In genomic region chr5:3343911-3344310, GRCh38 we compare ENCODE assay signal across 26 cellular contexts.
A peak's percentile ranks its signal among the peaks of the same experiment; 100 is the strongest.
DNase-seq lines count a peak whose midpoint lies in the region; ATAC-seq and TF ChIP-seq lines count a peak whose summit lies in the region.
"Had no signal": no experiment of that assay in that cellular context is flagged by ENCODE, and none has a peak within 500 bp of the region (broad histone marks: within the 10 kb centered on the region; RNA-seq: fewer than 3 reads in every experiment).

No MANE protein-coding gene starts in this region.

- no peaks in the 10 kb centered on the region for H3K4me1 ChIP-seq in RWPE2 (ENCODE audit: insufficient read depth, poor library complexity, severe bottlenecking)
- no peaks in the 10 kb centered on the region for H3K4me1 ChIP-seq in sigmoid colon
- H3K4me1 ChIP-seq: BE2C, BLaER1 had no signal

- H3K27me3 ChIP-seq in RWPE2 (ENCODE audit: insufficient read depth, poor library complexity, severe bottlenecking) (no peaks in the 10 kb centered on the region), sigmoid colon (peaks cover 0 to 4% (median 0%) of the 10 kb centered on the region in 3 donors)
- H3K27me3 ChIP-seq: BE2C, BLaER1 had no signal

- DNase-seq in RWPE2 (ENCODE audit: low spot score) (peak; percentile 42), mesenteric fat pad (ENCODE audit: low spot score) (peak; percentile 71), sigmoid colon (peak; percentile 40), GOT3 (lab: John Stamatoyannopoulos, UW) (no peak)
- DNase-seq in central memory CD8-positive, alpha-beta T cell (ENCODE audit: low spot score in 2 of 2), result no peak
- DNase-seq in activated CD8-positive, alpha-beta memory T cell treated with anti-CD3 and anti-CD28 coated beads, Interleukin-2, amount 50 U/mL, for 4 hours, result no peak
- DNase-seq: 8988T; ACHN; BE2C; C1 segment of cervical spinal cord; CD4-positive, alpha-beta memory T cell; CD4-positive, CD25-positive, alpha-beta regulatory T cell; CD8-positive, alpha-beta memory T cell; COR-L47; DMS 273 treated with DMSO at 0.1 percent for 48 hours; DMS153; DMS53; DMS79; DND-41; EL; GDM1 had no signal

- no peaks in the 10 kb centered on the region for H3K4me1 Mint-ChIP-seq in central memory CD8-positive, alpha-beta T cell
- H3K4me1 Mint-ChIP-seq: CD14-positive monocyte; CD4-positive, alpha-beta memory T cell; CD8-positive, alpha-beta memory T cell had no signal

- no peak for TF ChIP-seq CTCF in RWPE2 (IDR thresholded peaks at IDR 0.05; ENCODE audit: poor library complexity, severe bottlenecking)
- no peak for TF ChIP-seq CTCF in sigmoid colon (IDR thresholded peaks at IDR 0.05)

- H3K4me3 ChIP-seq in RWPE2 (ENCODE audit: severe bottlenecking), result no peak overlapping the region
- H3K4me3 ChIP-seq in sigmoid colon, result no peak overlapping the region
- H3K4me3 ChIP-seq: BLaER1, GM12878 had no signal

- ATAC-seq in RWPE2 (ENCODE audit: low read depth), result no peak
- no peak for ATAC-seq in central memory CD8-positive, alpha-beta T cell (replicated peaks; ENCODE audit: extremely low read depth, poor library complexity, severe bottlenecking)
- ATAC-seq in HG03469 (IDR thresholded peaks at IDR 0.05; ENCODE audit: unreplicated experiment), result no peak
- ATAC-seq in HG02840 (IDR thresholded peaks at IDR 0.05; ENCODE audit: low FRiP score, unreplicated experiment), result no peak
- ATAC-seq: GM12878 had no signal

- TF ChIP-seq POLR2A in sigmoid colon (IDR thresholded peaks at IDR 0.05), result no peak

- no peak overlapping the region for H3K4me3 Mint-ChIP-seq in central memory CD8-positive, alpha-beta T cell
- H3K4me3 Mint-ChIP-seq: CD14-positive monocyte; CD4-positive, alpha-beta memory T cell; CD4-positive, CD25-positive, alpha-beta regulatory T cell; CD8-positive, alpha-beta memory T cell had no signal

- H3K9me3 ChIP-seq in RWPE2 (ENCODE audit: severe bottlenecking) (no peaks in the 10 kb centered on the region), sigmoid colon (no peaks in the 10 kb centered on the region)
- H3K9me3 ChIP-seq: BE2C, BLaER1 had no signal

- no peaks in the 10 kb centered on the region for H3K27me3 Mint-ChIP-seq in central memory CD8-positive, alpha-beta T cell
- H3K27me3 Mint-ChIP-seq: CD4-positive, alpha-beta memory T cell; CD4-positive, CD25-positive, alpha-beta regulatory T cell; CD8-positive, alpha-beta memory T cell had no signal

- H3K27ac ChIP-seq in RWPE2 (ENCODE audit: poor library complexity, severe bottlenecking) (no peak overlapping the region), sigmoid colon (no peak overlapping the region)
- H3K27ac ChIP-seq: BLaER1 had no signal

- H3K27ac Mint-ChIP-seq in central memory CD8-positive, alpha-beta T cell (ENCODE audit: low read depth), result peak overlapping the region; percentile 20
- H3K27ac Mint-ChIP-seq: CD14-positive monocyte; CD4-positive, alpha-beta memory T cell; CD4-positive, CD25-positive, alpha-beta regulatory T cell had no signal

- TF ChIP-seq EP300 in sigmoid colon (IDR thresholded peaks at IDR 0.05), result no peak

- intact Hi-C loops in sigmoid colon (cut with DNase I), result no loop called here

- WGBS in sigmoid colon, 2 donors, result 86 to 89% methylated on average over 6 of the region's 6 CpGs

- H3K36me3 ChIP-seq in RWPE2 (ENCODE audit: low read depth) (no peaks in the 10 kb centered on the region), sigmoid colon (no peaks in the 10 kb centered on the region)
- H3K36me3 ChIP-seq: BE2C, BLaER1 had no signal

- H3K9me3 Mint-ChIP-seq in central memory CD8-positive, alpha-beta T cell, result peaks cover 15% of the 10 kb centered on the region

- no peaks in the 10 kb centered on the region for H3K36me3 Mint-ChIP-seq in central memory CD8-positive, alpha-beta T cell (ENCODE audit: insufficient read depth)
- H3K36me3 Mint-ChIP-seq: CD14-positive monocyte; CD4-positive, alpha-beta memory T cell; CD4-positive, CD25-positive, alpha-beta regulatory T cell; CD8-positive, alpha-beta memory T cell had no signal

Comparison
In these comparisons a context has a peak if more than half of its experiments do, and no peak if none do; other contexts are left out.
1. DNase-seq: peak in RWPE2 (single experiment), mesenteric fat pad (single experiment) and sigmoid colon (single experiment); none in central memory CD8-positive, alpha-beta T cell (0 of 2), activated CD8-positive, alpha-beta memory T cell treated with anti-CD3 and anti-CD28 coated beads, Interleukin-2, amount 50 U/mL, for 4 hours (single experiment) and GOT3 (single experiment).